ENCODE assay signal across 6 cellular contexts in the genomic region with DNA sequence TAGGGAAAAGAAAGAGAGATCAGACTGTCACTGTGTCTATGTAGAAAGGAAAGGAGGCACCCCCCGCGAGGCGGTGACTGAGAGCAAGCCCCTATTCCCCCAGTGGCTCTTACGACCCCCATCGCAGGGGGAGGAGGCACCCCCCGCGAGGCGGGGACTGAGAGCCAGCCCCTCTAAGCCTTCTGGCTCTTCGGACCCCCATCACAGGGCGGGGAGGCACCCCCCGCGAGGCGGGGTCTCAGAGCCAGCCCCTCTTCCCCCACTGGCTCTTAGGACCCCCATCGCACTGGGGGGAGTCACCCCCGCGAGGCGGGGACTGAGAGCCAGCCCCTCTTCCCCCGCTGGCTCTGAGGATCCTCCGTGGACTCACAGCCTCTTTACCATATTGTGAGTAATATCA. TPM values are rescaled to one million over a fixed set of nuclear protein-coding genes. Genes with fewer than 3 reads are reported as not detected.
"Had no signal": no experiment of that assay in that cellular context is flagged by ENCODE, and none has a peak within 500 bp of the region (broad histone marks: within the 10 kb centered on the region; RNA-seq: fewer than 3 reads in every experiment).

No MANE protein-coding gene starts in this region.

RNA-seq across cellular contexts. Expression of a gene that starts 23.9 kb away (rescaled TPM):
- total RNA-seq: H7, HFFc6, HT1080 had no signal
- polyA plus RNA-seq: GM23248, HepG2, IgD-negative memory B cell had no signal
